Comparison of ENCODE assay signal across 8 cellular contexts in genomic region chr6:26474439-26474881, GRCh38. TPM values are rescaled to one million over a fixed set of nuclear protein-coding genes. Genes with fewer than 3 reads are reported as not detected.
DNase-seq lines count a peak whose midpoint lies in the region; ATAC-seq and TF ChIP-seq lines count a peak whose summit lies in the region.

No MANE protein-coding gene starts in this region.

- H3K36me3 ChIP-seq in ascending aorta = no peaks in the 10 kb centered on the region
- no peaks in the 10 kb centered on the region for H3K36me3 ChIP-seq in lower lobe of right lung
- H3K36me3 ChIP-seq in uterus = no peaks in the 10 kb centered on the region

- no peaks in the 10 kb centered on the region for H3K9me3 ChIP-seq in ascending aorta
- H3K9me3 ChIP-seq in lower lobe of right lung = no peaks in the 10 kb centered on the region
- no peaks in the 10 kb centered on the region for H3K9me3 ChIP-seq in uterus

- ATAC-seq in Right ventricle myocardium superior (ENCODE audit: poor library complexity) (peak; percentile 19), Right ventricle myocardium inferior (no peak), lower lobe of right lung (no peak), GM19395 (IDR thresholded peaks at IDR 0.05; ENCODE audit: unreplicated experiment) (no peak)

- TF ChIP-seq POLR2A in uterus (IDR thresholded peaks at IDR 0.05) = no peak

- H3K4me1 ChIP-seq in ascending aorta (peaks cover 6 to 9% of the 10 kb centered on the region in 2 donors), lower lobe of right lung (peaks cover 39% of the 10 kb centered on the region), uterus (no peaks in the 10 kb centered on the region)

- DNase-seq in Right ventricle myocardium superior = no peak
- DNase-seq in Right ventricle myocardium inferior (ENCODE audit: missing footprints) = no peak
- no peak for DNase-seq in ascending aorta (ENCODE audit: low spot score in 2 of 2)
- no peak for DNase-seq in lower lobe of right lung
- no peak for DNase-seq in uterus
- no peak for DNase-seq in medulla oblongata (ENCODE audit: extremely low spot score)
- no peak for DNase-seq in NCI-H1048 (lab: John Stamatoyannopoulos, UW)

- intact Hi-C loops in Right ventricle myocardium superior (cut with DNase I) = no loop called here
- intact Hi-C loops in Right ventricle myocardium inferior (cut with DNase I) = loop anchor here (2.0 kb wide), 1 partner anchor 46 kb away; no protein-coding TSS in a partner anchor
- intact Hi-C loops in ascending aorta (cut with DNase I) = loop anchor here (1.0 to 5.0 kb wide), 5 partner anchors 17 to 93 kb away; partner anchors contain the start of genes BTN2A1 and BTN3A1
- intact Hi-C loops in lower lobe of right lung (cut with DNase I) = no loop called here
- intact Hi-C loops in uterus (cut with DNase I; ENCODE audit: low total_unique reads) = no loop called here

- TF ChIP-seq CTCF in ascending aorta (IDR thresholded peaks at IDR 0.05) = no peak
- TF ChIP-seq CTCF in lower lobe of right lung (IDR thresholded peaks at IDR 0.05) = no peak
- TF ChIP-seq CTCF in uterus (IDR thresholded peaks at IDR 0.05) = no peak

- no peaks in the 10 kb centered on the region for H3K27me3 ChIP-seq in ascending aorta
- no peaks in the 10 kb centered on the region for H3K27me3 ChIP-seq in lower lobe of right lung (ENCODE audit: low read depth)
- no peaks in the 10 kb centered on the region for H3K27me3 ChIP-seq in uterus

- peak overlapping the region; percentile 91 for H3K27ac ChIP-seq in ascending aorta
- peak overlapping the region; percentile 89 for H3K27ac ChIP-seq in lower lobe of right lung
- H3K27ac ChIP-seq in uterus = peak overlapping the region; percentile 86 to 98

- peak overlapping the region; percentile 57 to 64 for H3K4me3 ChIP-seq in ascending aorta
- peak overlapping the region; percentile 58 for H3K4me3 ChIP-seq in lower lobe of right lung
- peak overlapping the region; percentile 45 to 47 for H3K4me3 ChIP-seq in uterus

RNA-seq across cellular contexts. Expression of gene BTN2A1, which starts 16.7 kb away (rescaled TPM):
- total RNA-seq in Right ventricle myocardium superior = 12.5 TPM
- 14.5 TPM for total RNA-seq in Right ventricle myocardium inferior
- total RNA-seq in ascending aorta = 8.3 TPM
- 27.0 TPM for total RNA-seq in lower lobe of right lung
- 10 to 100 TPM; 12.6 to 54.8 (median 26.1) TPM for total RNA-seq in uterus

RNA-seq across cellular contexts. Expression of gene BTN1A1, which starts 25.6 kb away (rescaled TPM):
- total RNA-seq in Right ventricle myocardium superior = not detected
- total RNA-seq in Right ventricle myocardium inferior = not detected
- not detected for total RNA-seq in ascending aorta
- not detected for total RNA-seq in lower lobe of right lung
- total RNA-seq in uterus = under 1 TPM in 1 of 4 donors, not detected in 3; 0.07 TPM

RNA-seq across cellular contexts. Expression of gene BTN3A3, which starts 34.2 kb away (rescaled TPM):
- total RNA-seq in Right ventricle myocardium superior (9.1 TPM), Right ventricle myocardium inferior (9.4 TPM), ascending aorta (16.9 TPM), lower lobe of right lung (60.2 TPM), uterus (10 to 100 TPM in 2 of 4 donors, 1 to 10 TPM in 2; 7.2 to 44.4 (median 22.0) TPM)

Comparison
In these comparisons a context has a peak if more than half of its experiments do, and no peak if none do; other contexts are left out.
1. intact Hi-C loops: an anchor here in Right ventricle myocardium inferior (2.0 kb wide) and ascending aorta (1.0 to 5.0 kb wide); none called in Right ventricle myocardium superior, lower lobe of right lung and uterus.